9 cellular contexts compared by ENCODE assay signal in the genomic region with DNA sequence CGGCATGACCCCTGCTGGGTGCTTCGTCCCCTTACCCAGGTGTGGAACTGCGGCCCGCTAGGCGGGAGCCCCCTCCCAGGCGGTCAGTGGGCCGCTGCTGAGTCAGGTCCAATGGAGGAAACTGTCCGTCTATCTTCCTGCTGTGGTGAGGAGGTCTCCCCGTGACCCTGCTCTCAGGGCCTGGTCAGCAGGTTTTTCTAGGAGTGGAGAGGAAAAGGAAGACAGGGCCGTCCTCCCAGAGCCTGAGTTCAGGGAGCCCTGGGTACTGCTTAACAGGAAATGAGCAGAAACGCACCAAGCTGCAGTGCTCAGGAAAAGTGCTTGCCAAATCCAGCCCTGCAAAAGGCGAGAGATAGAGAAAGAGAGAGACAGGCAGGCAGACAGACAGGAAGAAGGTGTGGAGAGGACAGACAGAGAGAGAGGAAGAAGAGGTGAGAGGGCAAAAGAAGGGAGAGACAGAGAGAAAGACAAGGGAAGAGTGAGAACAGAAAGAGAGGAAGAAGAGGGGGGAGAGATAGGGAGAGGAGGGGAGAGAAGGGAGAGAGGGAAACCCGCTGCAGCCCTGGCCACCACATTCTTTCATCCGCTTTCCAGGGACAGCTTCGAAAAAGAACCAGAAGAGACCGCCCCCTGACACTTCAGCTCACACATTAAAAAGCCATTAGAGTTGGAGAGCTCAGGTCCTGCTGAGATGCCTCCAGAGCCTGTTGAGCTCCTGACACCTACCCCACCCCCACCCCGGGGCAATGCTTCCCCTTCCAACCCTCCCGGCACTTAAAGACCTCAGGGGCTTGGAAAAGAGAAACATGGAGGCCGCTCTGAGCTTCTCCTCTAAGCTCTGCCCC. TPM values are rescaled to one million over a fixed set of nuclear protein-coding genes. Genes with fewer than 3 reads are reported as not detected.
DNase-seq lines count a peak whose midpoint lies in the region; ATAC-seq and TF ChIP-seq lines count a peak whose summit lies in the region.
"Had no signal": no experiment of that assay in that cellular context is flagged by ENCODE, and none has a peak within 500 bp of the region (broad histone marks: within the 10 kb centered on the region; RNA-seq: fewer than 3 reads in every experiment).

No MANE protein-coding gene starts in this region.

- H3K27me3 ChIP-seq in brain microvascular endothelial cell (replicated peaks): no peaks in the 10 kb centered on the region

- peak; percentile 32 for ATAC-seq in left lobe of liver
- ATAC-seq: Panc1 had no signal

- no peak overlapping the region for H3K4me3 ChIP-seq in brain microvascular endothelial cell (ENCODE audit: low read depth, low read length)

- no peak for TF ChIP-seq CTCF in brain microvascular endothelial cell (IDR thresholded peaks at IDR 0.05; ENCODE audit: low read depth, low read length, missing control alignments)
- no peak for TF ChIP-seq CTCF in GM20000 (IDR thresholded peaks at IDR 0.05; ENCODE audit: extremely low read depth, missing control alignments)

- DNase-seq in NCI-H1417 (lab: John Stamatoyannopoulos, UW) (peak in 2 of 3 experiments; percentile 68 to 88), NCI-H1417 treated with DMSO at 0.1 percent for 48 hours (lab: John Stamatoyannopoulos, UW) (no peak), brain microvascular endothelial cell (no peak), left lobe of liver (ENCODE audit: low spot score) (peak; percentile 55), GM20000 (ENCODE audit: low spot score) (no peak), NCI-H1694 (lab: John Stamatoyannopoulos, UW) (no peak)
- DNase-seq in stimulated activated CD4-positive, alpha-beta T cell treated with anti-CD3 and anti-CD28 coated beads, Interleukin-12 subunit alpha, Interleukin-12 subunit beta, amount 100 ng/mL, for 4 hours: no peak

- in situ Hi-C loops in brain microvascular endothelial cell (cut with HindIII; ENCODE audit: low pct_ligation_motif_present, low sequenced_read_pairs): no loop called here

- H3K36me3 ChIP-seq in brain microvascular endothelial cell (replicated peaks): peaks cover 14% of the 10 kb centered on the region

- H3K27ac ChIP-seq in brain microvascular endothelial cell (peak overlapping the region; percentile 62), temporal lobe (ENCODE audit: low read depth, low read length) (peak overlapping the region; percentile 64)

RNA-seq across cellular contexts. Expression of a gene that starts 10.1 kb away (rescaled TPM):
- total RNA-seq in left lobe of liver (30.2 TPM), temporal lobe (25.8 TPM)

RNA-seq across cellular contexts. Expression of a gene that starts 12.2 kb away (rescaled TPM):
- total RNA-seq in left lobe of liver: 3.3 TPM
- 5.4 TPM for total RNA-seq in temporal lobe

RNA-seq across cellular contexts. Expression of a gene that starts 46.9 kb away (rescaled TPM):
- total RNA-seq in left lobe of liver (24.2 TPM), temporal lobe (7.6 TPM)

RNA-seq across cellular contexts. Expression of a gene that starts 51.6 kb away (rescaled TPM):
- total RNA-seq in left lobe of liver (31.8 TPM), temporal lobe (0.98 TPM)

Comparison
In these comparisons a context has a peak if more than half of its experiments do, and no peak if none do; other contexts are left out.
1. DNase-seq: peak in NCI-H1417 (2 of 3) and left lobe of liver (single experiment); none in NCI-H1417 treated with DMSO at 0.1 percent for 48 hours (single experiment), brain microvascular endothelial cell (single experiment), GM20000 (single experiment), stimulated activated CD4-positive, alpha-beta T cell treated with anti-CD3 and anti-CD28 coated beads, Interleukin-12 subunit alpha, Interleukin-12 subunit beta, amount 100 ng/mL, for 4 hours (single experiment) and NCI-H1694 (single experiment).